In the genomic region with DNA sequence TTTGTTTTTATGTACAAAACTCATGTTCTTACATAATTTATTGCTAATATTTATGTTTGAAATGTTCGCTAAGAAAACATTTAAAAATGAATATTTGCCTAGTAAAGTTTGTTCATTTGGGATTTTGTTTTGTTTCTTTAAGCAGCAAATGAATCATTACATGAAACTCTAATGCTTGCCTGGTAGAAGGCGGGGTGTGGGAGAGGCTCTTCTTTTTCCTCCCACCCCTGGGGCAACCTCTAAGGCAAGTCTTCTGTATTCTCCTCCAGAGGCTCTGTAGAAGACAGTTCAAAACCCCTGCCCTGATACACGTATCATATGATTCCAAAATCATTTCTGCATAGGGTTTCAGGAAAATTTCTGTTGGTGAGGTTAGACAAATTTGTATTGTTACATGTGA, we compare ENCODE assay signal across 19 cellular contexts.
"Had no signal": no experiment of that assay in that cellular context is flagged by ENCODE, and none has a peak within 500 bp of the region (broad histone marks: within the 10 kb centered on the region; RNA-seq: fewer than 3 reads in every experiment).

No MANE protein-coding gene starts in this region.

- H3K4me1 ChIP-seq: colonic mucosa, gastroesophageal sphincter, parathyroid adenoma, psoas muscle, transverse colon had no signal

- H3K4me3 ChIP-seq: colonic mucosa, gastroesophageal sphincter, psoas muscle, thoracic aorta, transverse colon had no signal

- H3K79me2 ChIP-seq: parathyroid adenoma had no signal

- H3K27me3 ChIP-seq: colonic mucosa, gastroesophageal sphincter, transverse colon had no signal

- DNase-seq: colonic mucosa; dermis blood vessel endothelial cell; glutamatergic neuron; immature natural killer cell; kidney; left colon; naive thymus-derived CD4-positive, alpha-beta T cell; nephron progenitor cell; psoas muscle; retina; stimulated activated CD4-positive, alpha-beta T cell treated with anti-CD3 and anti-CD28 coated beads, Interleukin-2, amount 100 ng/mL, for 24 hours; stimulated activated CD4-positive, alpha-beta T cell treated with anti-CD3 and anti-CD28 coated beads, Interleukin-4, amount 100 ng/mL, for 4 hours; stimulated activated naive B cell treated with anti-CD40 and anti-IgM and Interleukin-4, amounts not matched to agents 10 μg/mL and 1 μg/mL and 100 μg/mL, for 72 hours; stimulated activated naive CD8-positive, alpha-beta T cell treated with anti-CD3 and anti-CD28 coated beads, Interleukin-15, amount 100 ng/mL, for 72 hours; transverse colon had no signal

- H3K36me3 ChIP-seq: colonic mucosa, gastroesophageal sphincter, thoracic aorta, transverse colon had no signal

- ATAC-seq: gastroesophageal sphincter; left colon; naive thymus-derived CD4-positive, alpha-beta T cell; psoas muscle; sciatic nerve; stimulated activated naive B cell treated with anti-CD40 and anti-IgM and Interleukin-4, amounts not matched to agents 10 μg/mL and 1 μg/mL and 100 μg/mL, for 72 hours; stimulated activated naive CD8-positive, alpha-beta T cell treated with anti-CD3 and anti-CD28 coated beads, Interleukin-15, amount 100 ng/mL, for 72 hours had no signal

- H3K9me3 ChIP-seq: colonic mucosa, gastroesophageal sphincter, psoas muscle, thoracic aorta, transverse colon had no signal

- H2AFZ ChIP-seq: parathyroid adenoma had no signal

- H3K9ac ChIP-seq: parathyroid adenoma had no signal

- H3K27ac ChIP-seq: colonic mucosa, gastroesophageal sphincter, parathyroid adenoma, psoas muscle, thoracic aorta, transverse colon had no signal
